17 cellular contexts compared by ENCODE assay signal in the genomic region with DNA sequence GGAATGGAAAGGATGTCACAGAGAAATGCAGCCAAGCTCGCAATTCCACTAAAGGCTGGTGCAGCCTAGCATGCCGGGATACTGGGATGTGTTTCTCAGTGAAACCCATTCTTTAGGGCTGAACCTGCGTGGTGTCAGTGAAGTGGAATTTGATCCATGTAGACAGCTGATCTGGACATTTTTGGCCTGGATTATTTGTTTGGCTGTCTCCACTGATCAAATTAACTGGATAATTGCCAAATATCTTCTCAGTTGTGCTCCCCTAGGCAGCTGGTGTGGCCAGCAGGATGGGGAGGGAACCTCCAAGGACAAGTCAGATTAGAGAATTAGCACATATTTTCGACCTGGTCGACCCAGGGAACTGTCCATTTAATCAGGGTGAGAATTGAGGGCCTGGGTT.
DNase-seq lines count a peak whose midpoint lies in the region; ATAC-seq lines count a peak whose summit lies in the region.
"Had no signal": no experiment of that assay in that cellular context is flagged by ENCODE, and none has a peak within 500 bp of the region (broad histone marks: within the 10 kb centered on the region; RNA-seq: fewer than 3 reads in every experiment).

No MANE protein-coding gene starts in this region.

- no peak overlapping the region for H2AFZ ChIP-seq in neuronal stem cell (ENCODE audit: low read length)

- DNase-seq in LHCN-M2 (ENCODE audit: low read depth) (peak; percentile 32), NCI-H446 treated with DMSO at 0.1 percent for 48 hours (lab: John Stamatoyannopoulos, UW) (peak; percentile 20), cerebellum (ENCODE audit: low spot score) (peak; percentile 79), neuronal stem cell (ENCODE audit: low spot score) (no peak)
- no peak for DNase-seq in stimulated activated naive CD4-positive, alpha-beta T cell (lab: John Stamatoyannopoulos, UW)
- DNase-seq in activated CD8-positive, alpha-beta memory T cell treated with anti-CD3 and anti-CD28 coated beads, Interleukin-2, amount 10 ng/mL, durations not matched to agents 7 days and 5 days, result no peak
- DNase-seq: CD8-positive, alpha-beta memory T cell; DMS153; EL; HFFc6; Karpas-422; NCI-H1436; NCI-H2081 treated with DMSO at 0.1 percent for 48 hours; Peyer's patch; SHP77 treated with DMSO at 0.1 percent for 48 hours had no signal

- no peak overlapping the region for H2BK120ac ChIP-seq in neuronal stem cell (ENCODE audit: low read depth, low read length)

- no peaks in the 10 kb centered on the region for H3K4me1 Mint-ChIP-seq in activated CD8-positive, alpha-beta memory T cell treated with anti-CD3 and anti-CD28 coated beads, Interleukin-2, amount 10 ng/mL, durations not matched to agents 7 days and 5 days
- H3K4me1 Mint-ChIP-seq: CD8-positive, alpha-beta memory T cell had no signal

- no peak overlapping the region for H4K91ac ChIP-seq in neuronal stem cell (ENCODE audit: low read depth, low read length, poor library complexity)

- H3K27ac ChIP-seq in neuronal stem cell (replicated peaks; ENCODE audit: low read length), result no peak overlapping the region
- H3K27ac ChIP-seq: BLaER1, Peyer's patch had no signal

- no CpG with 5 or more reads among the region's 5 CpGs for WGBS in neuronal stem cell (ENCODE audit: extremely low coverage in 2 of 2, insufficient read length in 2 of 2, insufficient replicate concordance in 1 of 2), 2 donors

- no peak overlapping the region for H2BK12ac ChIP-seq in neuronal stem cell (ENCODE audit: low read length)

- H3K36me3 ChIP-seq in neuronal stem cell (replicated peaks in 1 of 2; ENCODE audit: control insufficient read depth in 2 of 2, insufficient read depth in 2 of 2, low read length in 2 of 2), result no peaks in the 10 kb centered on the region
- H3K36me3 ChIP-seq: BLaER1, Peyer's patch had no signal

- H3K9me3 Mint-ChIP-seq in activated CD8-positive, alpha-beta memory T cell treated with anti-CD3 and anti-CD28 coated beads, Interleukin-2, amount 10 ng/mL, durations not matched to agents 7 days and 5 days (ENCODE audit: low read depth), result no peaks in the 10 kb centered on the region
- H3K9me3 Mint-ChIP-seq: CD8-positive, alpha-beta memory T cell; HFFc6 had no signal

- no peak overlapping the region for H3K14ac ChIP-seq in neuronal stem cell (ENCODE audit: low read length)

- H3K4me3 Mint-ChIP-seq in activated CD8-positive, alpha-beta memory T cell treated with anti-CD3 and anti-CD28 coated beads, Interleukin-2, amount 10 ng/mL, durations not matched to agents 7 days and 5 days, result no peak overlapping the region
- H3K4me3 Mint-ChIP-seq: CD8-positive, alpha-beta memory T cell; HFFc6 had no signal

- no peak overlapping the region for H2BK5ac ChIP-seq in neuronal stem cell (ENCODE audit: low read length)

- no peak overlapping the region for H2BK15ac ChIP-seq in neuronal stem cell (ENCODE audit: low read length)

- no peaks in the 10 kb centered on the region for H3K27me3 Mint-ChIP-seq in activated CD8-positive, alpha-beta memory T cell treated with anti-CD3 and anti-CD28 coated beads, Interleukin-2, amount 10 ng/mL, durations not matched to agents 7 days and 5 days

- no peak overlapping the region for H3K9ac ChIP-seq in neuronal stem cell (ENCODE audit: low read depth, low read length, poor library complexity)
- H3K9ac ChIP-seq: BLaER1 had no signal

- H3K27me3 ChIP-seq in neuronal stem cell (ENCODE audit: control insufficient read depth in 3 of 3, insufficient read depth in 3 of 3, low read depth in 1 of 3, low read length in 3 of 3), result no peaks in the 10 kb centered on the region
- H3K27me3 ChIP-seq: BLaER1, Peyer's patch had no signal

- H3K18ac ChIP-seq in neuronal stem cell (ENCODE audit: low read length), result no peak overlapping the region

- H3K27ac Mint-ChIP-seq in activated CD8-positive, alpha-beta memory T cell treated with anti-CD3 and anti-CD28 coated beads, Interleukin-2, amount 10 ng/mL, durations not matched to agents 7 days and 5 days, result no peak overlapping the region
- H3K27ac Mint-ChIP-seq: CD8-positive, alpha-beta memory T cell; HFFc6 had no signal

- no peak overlapping the region for H3K4me3 ChIP-seq in neuronal stem cell (ENCODE audit: low read length in 2 of 2)
- H3K4me3 ChIP-seq: BLaER1, Peyer's patch had no signal

- CTCF ChIA-PET in activated CD8-positive, alpha-beta memory T cell treated with anti-CD3 and anti-CD28 coated beads, Interleukin-2, amount 10 ng/mL, durations not matched to agents 7 days and 5 days (lab: Charles Lee), result no interaction called here

- H3K4ac ChIP-seq in neuronal stem cell (ENCODE audit: low read length), result no peak overlapping the region

- H3K4me2 ChIP-seq in neuronal stem cell (ENCODE audit: insufficient read depth, low read length, poor library complexity, severe bottlenecking), result no peak overlapping the region
- H3K4me2 ChIP-seq: BLaER1 had no signal

- peaks cover 2 to 6% of the 10 kb centered on the region in 2 donors for H3K4me1 ChIP-seq in neuronal stem cell (ENCODE audit: control insufficient read depth in 2 of 2, insufficient read depth in 1 of 2, low read depth in 1 of 2, low read length in 2 of 2)
- H3K4me1 ChIP-seq: BLaER1, Peyer's patch had no signal

- no peaks in the 10 kb centered on the region for H3K79me1 ChIP-seq in neuronal stem cell (ENCODE audit: low read depth, low read length)

- H3K9me3 ChIP-seq in neuronal stem cell (replicated peaks in 1 of 2; ENCODE audit: control insufficient read depth in 2 of 2, insufficient read depth in 1 of 2, low read depth in 1 of 2, low read length in 2 of 2), result no peaks in the 10 kb centered on the region
- H3K9me3 ChIP-seq: BLaER1, Peyer's patch had no signal

- peak overlapping the region; percentile 22 for H2AK5ac ChIP-seq in neuronal stem cell (ENCODE audit: low read depth, low read length)

- ATAC-seq in HG02798 (IDR thresholded peaks at IDR 0.05; ENCODE audit: poor library complexity, unreplicated experiment), result no peak
- ATAC-seq in activated CD8-positive, alpha-beta memory T cell treated with anti-CD3 and anti-CD28 coated beads, Interleukin-2, amount 10 ng/mL, durations not matched to agents 7 days and 5 days, result no peak

- no peak overlapping the region for H3K23ac ChIP-seq in neuronal stem cell (ENCODE audit: low read depth, low read length, poor library complexity)

- no peak overlapping the region for H4K8ac ChIP-seq in neuronal stem cell (ENCODE audit: low read depth, low read length)

- H3K36me3 Mint-ChIP-seq in activated CD8-positive, alpha-beta memory T cell treated with anti-CD3 and anti-CD28 coated beads, Interleukin-2, amount 10 ng/mL, durations not matched to agents 7 days and 5 days, result no peaks in the 10 kb centered on the region
- H3K36me3 Mint-ChIP-seq: CD8-positive, alpha-beta memory T cell had no signal

Comparison
In these comparisons a context has a peak if more than half of its experiments do, and no peak if none do; other contexts are left out.
1. DNase-seq: peak in LHCN-M2 (single experiment), NCI-H446 treated with DMSO at 0.1 percent for 48 hours (single experiment) and cerebellum (single experiment); none in neuronal stem cell (single experiment), stimulated activated naive CD4-positive, alpha-beta T cell (0 of 6) and activated CD8-positive, alpha-beta memory T cell treated with anti-CD3 and anti-CD28 coated beads, Interleukin-2, amount 10 ng/mL, durations not matched to agents 7 days and 5 days (single experiment).